In genomic region chr19:17831419-17831888, GRCh38 we compare ENCODE assay signal across 14 cellular contexts. TPM values are rescaled to one million over a fixed set of nuclear protein-coding genes. Genes with fewer than 3 reads are reported as not detected.
DNase-seq lines count a peak whose midpoint lies in the region; FAIRE-seq and TF ChIP-seq lines count a peak whose summit lies in the region.
"Had no signal": no experiment of that assay in that cellular context is flagged by ENCODE, and none has a peak within 500 bp of the region (broad histone marks: within the 10 kb centered on the region; RNA-seq: fewer than 3 reads in every experiment).

No MANE protein-coding gene starts in this region.

- H3K4me3 Mint-ChIP-seq in mesothelial cell of epicardium: peak overlapping the region; percentile 56
- H3K4me3 Mint-ChIP-seq: activated CD4-positive, alpha-beta memory T cell treated with anti-CD3 and anti-CD28 coated beads for 36 hours had no signal

- peaks cover 21% of the 10 kb centered on the region for H3K27me3 Mint-ChIP-seq in mesothelial cell of epicardium (ENCODE audit: low read depth)
- H3K27me3 Mint-ChIP-seq: activated CD4-positive, alpha-beta memory T cell treated with anti-CD3 and anti-CD28 coated beads for 36 hours had no signal

- H3K4me3 ChIP-seq in HUES6 (ENCODE audit: low read depth, low read length) (peak overlapping the region; percentile 84), H1 (ENCODE audit: extremely low read depth in 1 of 4, insufficient read depth in 2 of 4, low read depth in 3 of 4, low read length in 4 of 4) (peak overlapping the region; percentile 49 to 74 (median 64)), foreskin fibroblast (ENCODE audit: low read depth in 1 of 2, low read length in 2 of 2) (peak overlapping the region in 1 of 2 donors; percentile 35)

- peaks cover 6% of the 10 kb centered on the region for H3K4me1 Mint-ChIP-seq in mesothelial cell of epicardium

- H3K27me3 ChIP-seq in HUES6 (ENCODE audit: control insufficient read depth, insufficient read depth, low read length) (peaks cover 20% of the 10 kb centered on the region), H1 (replicated peaks in 1 of 4; ENCODE audit: control insufficient read depth in 3 of 4, extremely low read depth in 1 of 4, insufficient read depth in 3 of 4, low read length in 3 of 4) (no peaks in the 10 kb centered on the region; a peak in 1 of 7 replicates)
- H3K27me3 ChIP-seq: foreskin keratinocyte, Peyer's patch had no signal

- H4K8ac ChIP-seq in H1 (ENCODE audit: extremely low read depth, insufficient read depth, low read length): peak overlapping the region; percentile 92; the same call in 1 of the 2 replicates

- peak overlapping the region; percentile 97; the same call in 1 of the 2 replicates for H2AFZ ChIP-seq in H1 (ENCODE audit: low read length)

- TF ChIP-seq RAD21 in H1 (IDR thresholded peaks at IDR 0.05 in 1 of 2, conservative IDR thresholded peaks at IDR 0.05 in 1 of 2; ENCODE audit: low read depth in 2 of 2, low read length in 2 of 2): no peak

- H3K27ac Mint-ChIP-seq in mesothelial cell of epicardium: no peak overlapping the region
- H3K27ac Mint-ChIP-seq: activated CD4-positive, alpha-beta memory T cell treated with anti-CD3 and anti-CD28 coated beads for 36 hours had no signal

- no peak overlapping the region for H2AK5ac ChIP-seq in H1 (ENCODE audit: low read depth, low read length)

- no peaks in the 10 kb centered on the region for H3K79me1 ChIP-seq in H1 (ENCODE audit: low read depth, low read length)

- H3K14ac ChIP-seq in H1 (ENCODE audit: insufficient read length): no peak overlapping the region

- TF ChIP-seq CTCF in 22Rv1 (IDR thresholded peaks at IDR 0.05): no peak
- TF ChIP-seq CTCF in H1 (IDR thresholded peaks at IDR 0.05; ENCODE audit: control extremely low read depth in 1 of 3, insufficient read depth in 1 of 3, low read depth in 1 of 3, low read length in 3 of 3): no peak
- TF ChIP-seq CTCF in mesothelial cell of epicardium (IDR thresholded peaks at IDR 0.05; ENCODE audit: unreplicated experiment): no peak
- no peak for TF ChIP-seq CTCF in foreskin fibroblast (IDR thresholded peaks at IDR 0.05; ENCODE audit: low read depth, low read length)

- no peaks in the 10 kb centered on the region for H3K9me3 Mint-ChIP-seq in mesothelial cell of epicardium

- DNase-seq in H1 (ENCODE audit: low read depth in 1 of 2, low spot score in 2 of 2) (no peak), mesothelial cell of epicardium (ENCODE audit: low spot score in 2 of 2, unreplicated experiment in 2 of 2) (no peak), foreskin fibroblast (no peak), germinal center (ENCODE audit: low spot score) (no peak)
- DNase-seq in central memory CD4-positive, alpha-beta T cell: no peak
- DNase-seq in activated CD4-positive, CD25-positive, alpha-beta regulatory T cell treated with anti-CD3 and anti-CD28 coated beads, Interleukin-2, amount 50 U/mL, for 72 hours: no peak
- DNase-seq: KBM-7 had no signal

- no peaks in the 10 kb centered on the region for H3K36me3 Mint-ChIP-seq in mesothelial cell of epicardium

- no peak overlapping the region; the same call in 1 of the 2 replicates for H2BK12ac ChIP-seq in H1 (ENCODE audit: low read depth, low read length)

- no peak overlapping the region for H3K18ac ChIP-seq in H1 (ENCODE audit: extremely low read depth, low read length)

- no peak overlapping the region for H3K23ac ChIP-seq in H1 (ENCODE audit: insufficient read length)

- peak overlapping the region; percentile 35 for H4K91ac ChIP-seq in H1 (replicated peaks; ENCODE audit: insufficient read length, low read length)

- TF ChIP-seq POLR2A in H1 (IDR thresholded peaks at IDR 0.05; ENCODE audit: control extremely low read depth in 1 of 2, low read depth in 2 of 2, low read length in 2 of 2): no peak

- H3K4me1 ChIP-seq in HUES6 (ENCODE audit: control insufficient read depth, insufficient read depth, low read length) (peaks cover 23% of the 10 kb centered on the region), H1 (replicated peaks in 1 of 4; ENCODE audit: control insufficient read depth in 3 of 4, insufficient read depth in 4 of 4, low read length in 3 of 4) (peaks cover 0 to 15% (median 3%) of the 10 kb centered on the region in 4 experiments; a peak in 6 of 7 replicates)
- H3K4me1 ChIP-seq: foreskin keratinocyte had no signal

- H3K36me3 ChIP-seq in HUES6 (ENCODE audit: control insufficient read depth, insufficient read depth, low read length): no peaks in the 10 kb centered on the region
- no peaks in the 10 kb centered on the region for H3K36me3 ChIP-seq in H1 (ENCODE audit: control insufficient read depth in 2 of 4, insufficient read depth in 4 of 4, low read length in 3 of 4)
- H3K36me3 ChIP-seq: Peyer's patch had no signal

- H2BK20ac ChIP-seq in H1 (ENCODE audit: low read length): no peak overlapping the region

- peaks cover 5% of the 10 kb centered on the region; the same call in 1 of the 2 replicates for H3K23me2 ChIP-seq in H1 (ENCODE audit: low read depth, low read length)

- no peak for FAIRE-seq in H1 (lab: Jason Lieb, UNC)

- no peak for TF ChIP-seq EP300 in H1 (IDR thresholded peaks at IDR 0.05; ENCODE audit: borderline replicate concordance in 1 of 2, low read depth in 2 of 2, low read length in 2 of 2)

- peaks cover 0 to under 1% of the 10 kb centered on the region in 2 experiments for H4K20me1 ChIP-seq in H1 (replicated peaks in 1 of 2; ENCODE audit: control insufficient read depth in 1 of 2, insufficient read depth in 2 of 2, low read length in 2 of 2)

- H2BK5ac ChIP-seq in H1 (ENCODE audit: low read depth, low read length): no peak overlapping the region

- H3K56ac ChIP-seq in H1 (replicated peaks; ENCODE audit: insufficient read length, low read depth, low read length): no peak overlapping the region

- H3K9me3 ChIP-seq in HUES6 (ENCODE audit: control insufficient read depth, insufficient read depth, low read depth, low read length): no peaks in the 10 kb centered on the region
- H3K9me3 ChIP-seq in H1 (ENCODE audit: insufficient read depth in 2 of 2, low read depth in 1 of 2, low read length in 1 of 2): no peaks in the 10 kb centered on the region
- H3K9me3 ChIP-seq: Peyer's patch had no signal

- peak overlapping the region; percentile 82 for H2BK15ac ChIP-seq in H1 (ENCODE audit: low read length)

- H4K5ac ChIP-seq in H1 (ENCODE audit: insufficient read length, low read depth, low read length): no peak overlapping the region

- peak overlapping the region; percentile 42 for H3K27ac ChIP-seq in 22Rv1
- H3K27ac ChIP-seq in HUES6 (ENCODE audit: low read depth, low read length): no peak overlapping the region
- H3K27ac ChIP-seq in H1 (ENCODE audit: low read depth, low read length): no peak overlapping the region
- H3K27ac ChIP-seq: foreskin keratinocyte, Peyer's patch had no signal

- 53% methylated on average over 24 of the region's 25 CpGs; no CpG with 5 or more reads in 1 of the 2 experiments for WGBS in H1 (ENCODE audit: extremely low coverage in 1 of 2, insufficient coverage in 1 of 2, insufficient read length in 1 of 2, insufficient replicate concordance in 2 of 2, low coverage in 1 of 2, low lambda C conversion rate in 2 of 2, missing lambda C conversion rate in 1 of 2), 2 experiments

- H3K4me2 ChIP-seq in H1 (ENCODE audit: insufficient read depth in 1 of 2, low read depth in 2 of 2, low read length in 2 of 2): peak overlapping the region; percentile 85 to 91

- no peak overlapping the region for H3K4ac ChIP-seq in H1 (replicated peaks; ENCODE audit: insufficient read length, low read depth, low read length)

- CTCF ChIA-PET in H1 (lab: Charles Lee; ENCODE audit: partially characterized antibody): interaction anchor here (1.5 to 1.8 kb wide), 3 partner anchors 24 to 229 kb away, joined by 5 to 6 read pairs (median 5); no protein-coding TSS in a partner anchor

- no peak overlapping the region for H2BK120ac ChIP-seq in H1 (replicated peaks; ENCODE audit: low read depth, low read length)

- no peaks in the 10 kb centered on the region for H3K79me2 ChIP-seq in H1 (ENCODE audit: control insufficient read depth in 1 of 2, insufficient read depth in 2 of 2, low read length in 2 of 2)

- POLR2A ChIA-PET in H1 (lab: Charles Lee; ENCODE audit: partially characterized antibody): interaction anchor here (0.8 to 4.0 kb wide), 4 partner anchors 11 to 33 kb away, joined by 4 to 29 read pairs (median 12); partner anchors contain the start of gene RPL18A

- H3K9ac ChIP-seq in HUES6 (ENCODE audit: low read length) (peak overlapping the region; percentile 37), H1 (replicated peaks in 1 of 4; ENCODE audit: extremely low read depth in 1 of 4, low read depth in 3 of 4, low read length in 3 of 4) (peak overlapping the region in 2 of 4 experiments; percentile 20 to 32; a peak in 3 of 7 replicates)

RNA-seq across cellular contexts. Expression of gene INSL3, which starts 10.1 kb away (rescaled TPM):
- total RNA-seq in H1 (2021; fragmentation: NEBNext Ultra II Directional; extraction: Animal tissue kit (Norgen Biotek cat#: 25700)): 0.41 and 1.2 TPM in 2 replicates
- 1.1 and 1.5 TPM in 2 replicates for polyA plus RNA-seq in H1 (2011; rRNA removed)
- 0.44 TPM for polyA plus RNA-seq in H1 (2011; cell fraction: cytosol; rRNA removed)
- 1.9 TPM for polyA plus RNA-seq in H1 (2011; cell fraction: nucleus; rRNA removed)
- polyA plus RNA-seq in H1 (2012, experiment 1 of 2): 1.2 to 1.5 TPM (median 1.4 TPM) in 3 of 4 replicates, not detected in the other
- 1.00 TPM for polyA plus RNA-seq in H1 (2012, experiment 2 of 2)
- 0.87 TPM for polyA plus RNA-seq in H1 (2013, experiment 1 of 2)
- 1.1 TPM for polyA plus RNA-seq in H1 (2013, experiment 2 of 2)
- polyA minus RNA-seq in H1 (2011; rRNA and poly(A)+ RNA removed): 0.69 and 0.71 TPM in 2 replicates
- polyA minus RNA-seq in H1 (2011; cell fraction: cytosol; rRNA and poly(A)+ RNA removed): 1.8 TPM
- polyA minus RNA-seq in H1 (2011; cell fraction: nucleus; rRNA and poly(A)+ RNA removed): not detected
- 0.35 to 1.0 TPM (median 0.92 TPM) in 3 replicates for total RNA-seq in mesothelial cell of epicardium
- total RNA-seq: Daoy, liver, Peyer's patch had no signal

RNA-seq across cellular contexts. Expression of gene JAK3, which starts 16.3 kb away (rescaled TPM):
- 3.2 and 4.0 TPM in 2 replicates for total RNA-seq in H1 (2021; fragmentation: NEBNext Ultra II Directional; extraction: Animal tissue kit (Norgen Biotek cat#: 25700))
- polyA plus RNA-seq in H1 (2011; rRNA removed): 4.7 TPM in 2 replicates
- 3.2 TPM for polyA plus RNA-seq in H1 (2011; cell fraction: cytosol; rRNA removed)
- 4.1 TPM for polyA plus RNA-seq in H1 (2011; cell fraction: nucleus; rRNA removed)
- polyA plus RNA-seq in H1 (2012, experiment 1 of 2): 2.1 to 3.0 TPM (median 2.5 TPM) in 4 replicates
- 1.9 TPM for polyA plus RNA-seq in H1 (2012, experiment 2 of 2)
- polyA plus RNA-seq in H1 (2013, experiment 1 of 2): 3.3 TPM
- polyA plus RNA-seq in H1 (2013, experiment 2 of 2): 3.3 TPM
- polyA minus RNA-seq in H1 (2011; rRNA and poly(A)+ RNA removed): 3.8 and 4.4 TPM in 2 replicates
- polyA minus RNA-seq in H1 (2011; cell fraction: cytosol; rRNA and poly(A)+ RNA removed): 3.1 TPM
- 2.7 TPM for polyA minus RNA-seq in H1 (2011; cell fraction: nucleus; rRNA and poly(A)+ RNA removed)
- 10.7 to 12.3 TPM (median 11.2 TPM) in 3 replicates for total RNA-seq in mesothelial cell of epicardium

RNA-seq across cellular contexts. Expression of gene RPL18A, which starts 28.3 kb away (rescaled TPM):
- 2,749 and 2,894 TPM in 2 replicates for total RNA-seq in H1 (2021; fragmentation: NEBNext Ultra II Directional; extraction: Animal tissue kit (Norgen Biotek cat#: 25700))
- 3,938 and 5,258 TPM in 2 replicates for polyA plus RNA-seq in H1 (2011; rRNA removed)
- 4,102 TPM for polyA plus RNA-seq in H1 (2011; cell fraction: cytosol; rRNA removed)
- polyA plus RNA-seq in H1 (2011; cell fraction: nucleus; rRNA removed): 3,741 TPM
- polyA plus RNA-seq in H1 (2012, experiment 1 of 2): 2,900 to 4,037 TPM (median 3,755 TPM) in 4 replicates
- 5,025 TPM for polyA plus RNA-seq in H1 (2012, experiment 2 of 2)
- 2,492 TPM for polyA plus RNA-seq in H1 (2013, experiment 1 of 2)
- polyA plus RNA-seq in H1 (2013, experiment 2 of 2): 2,474 TPM
- 555 and 636 TPM in 2 replicates for polyA minus RNA-seq in H1 (2011; rRNA and poly(A)+ RNA removed)
- polyA minus RNA-seq in H1 (2011; cell fraction: cytosol; rRNA and poly(A)+ RNA removed): 2,052 TPM
- polyA minus RNA-seq in H1 (2011; cell fraction: nucleus; rRNA and poly(A)+ RNA removed): 752 TPM
- 1,706 to 1,840 TPM (median 1,775 TPM) in 3 replicates for total RNA-seq in mesothelial cell of epicardium

RNA-seq across cellular contexts. Expression of gene B3GNT3, which starts 36.5 kb away (rescaled TPM):
- total RNA-seq in H1 (2021; fragmentation: NEBNext Ultra II Directional; extraction: Animal tissue kit (Norgen Biotek cat#: 25700)): 1.5 and 1.8 TPM in 2 replicates
- polyA plus RNA-seq in H1 (2011; rRNA removed): 1.5 and 2.1 TPM in 2 replicates
- 0.96 TPM for polyA plus RNA-seq in H1 (2011; cell fraction: cytosol; rRNA removed)
- 1.6 TPM for polyA plus RNA-seq in H1 (2011; cell fraction: nucleus; rRNA removed)
- polyA plus RNA-seq in H1 (2012, experiment 1 of 2): 0.86 to 2.0 TPM (median 1.5 TPM) in 4 replicates
- 1.5 TPM for polyA plus RNA-seq in H1 (2012, experiment 2 of 2)
- polyA plus RNA-seq in H1 (2013, experiment 1 of 2): 2.6 TPM
- 2.9 TPM for polyA plus RNA-seq in H1 (2013, experiment 2 of 2)
- polyA minus RNA-seq in H1 (2011; rRNA and poly(A)+ RNA removed): 1.4 and 1.5 TPM in 2 replicates
- 1.6 TPM for polyA minus RNA-seq in H1 (2011; cell fraction: cytosol; rRNA and poly(A)+ RNA removed)
- 0.60 TPM for polyA minus RNA-seq in H1 (2011; cell fraction: nucleus; rRNA and poly(A)+ RNA removed)
- 0.23 TPM in 1 of 3 replicates, not detected in the others for total RNA-seq in mesothelial cell of epicardium

RNA-seq across cellular contexts. Expression of gene SLC5A5, which starts 40.3 kb away (rescaled TPM):
- total RNA-seq in H1 (2021; fragmentation: NEBNext Ultra II Directional; extraction: Animal tissue kit (Norgen Biotek cat#: 25700)): 1.2 and 1.5 TPM in 2 replicates
- 1.8 and 2.2 TPM in 2 replicates for polyA plus RNA-seq in H1 (2011; rRNA removed)
- polyA plus RNA-seq in H1 (2011; cell fraction: cytosol; rRNA removed): 1.8 TPM
- 3.6 TPM for polyA plus RNA-seq in H1 (2011; cell fraction: nucleus; rRNA removed)
- polyA plus RNA-seq in H1 (2012, experiment 1 of 2): 0.98 to 2.3 TPM (median 1.7 TPM) in 4 replicates
- polyA plus RNA-seq in H1 (2012, experiment 2 of 2): 1.1 TPM
- 1.4 TPM for polyA plus RNA-seq in H1 (2013, experiment 1 of 2)
- polyA plus RNA-seq in H1 (2013, experiment 2 of 2): 1.7 TPM
- 1.4 and 1.9 TPM in 2 replicates for polyA minus RNA-seq in H1 (2011; rRNA and poly(A)+ RNA removed)
- 3.1 TPM for polyA minus RNA-seq in H1 (2011; cell fraction: cytosol; rRNA and poly(A)+ RNA removed)
- 2.7 TPM for polyA minus RNA-seq in H1 (2011; cell fraction: nucleus; rRNA and poly(A)+ RNA removed)
- not detected in 3 replicates for total RNA-seq in mesothelial cell of epicardium
- total RNA-seq: Daoy, Peyer's patch had no signal
- polyA plus RNA-seq: foreskin keratinocyte, liver had no signal
